ENCODE assay signal across 8 cellular contexts in genomic region chr3:50674349-50675178, GRCh38. TPM values are rescaled to one million over a fixed set of nuclear protein-coding genes. Genes with fewer than 3 reads are reported as not detected.
DNase-seq lines count a peak whose midpoint lies in the region; ATAC-seq, FAIRE-seq and TF ChIP-seq lines count a peak whose summit lies in the region.

TSS of gene DOCK3 (plus strand) at chr3:50674927. CDS start at chr3:50675264, 337 bp downstream.

- peak within 1 kb of the TSS; percentile 79 for H3K4me3 Mint-ChIP-seq in T-helper 1 cell treated with Interleukin-12 subunit alpha and Interleukin-12 subunit beta and Interleukin-4 antibody, amounts not matched to agents 30 μg/mL and 1 μg/mL, for 36 hours
- peak within 1 kb of the TSS; percentile 88 for H3K4me3 Mint-ChIP-seq in astrocyte (ENCODE audit: unreplicated experiment)

- H3K9me3 ChIP-seq in astrocyte (ENCODE audit: insufficient read depth, low read depth, low read length) = no peaks in the 10 kb centered on the region
- no peaks in the 10 kb centered on the region for H3K9me3 ChIP-seq in sigmoid colon

- no peaks in the 10 kb centered on the region for H3K9me3 Mint-ChIP-seq in T-helper 1 cell treated with Interleukin-12 subunit alpha and Interleukin-12 subunit beta and Interleukin-4 antibody, amounts not matched to agents 30 μg/mL and 1 μg/mL, for 36 hours
- H3K9me3 Mint-ChIP-seq in astrocyte (ENCODE audit: unreplicated experiment) = no peaks in the 10 kb centered on the region

- peaks cover 2% of the 10 kb centered on the region for H4K20me1 ChIP-seq in astrocyte (ENCODE audit: insufficient read depth, low read length)

- peak within 1 kb of the TSS; percentile 71 for H2AFZ ChIP-seq in astrocyte (ENCODE audit: low read depth, low read length)

- peaks cover 4% of the 10 kb centered on the region for H3K4me1 Mint-ChIP-seq in T-helper 1 cell treated with Interleukin-12 subunit alpha and Interleukin-12 subunit beta and Interleukin-4 antibody, amounts not matched to agents 30 μg/mL and 1 μg/mL, for 36 hours (ENCODE audit: low read depth)
- H3K4me1 Mint-ChIP-seq in astrocyte (ENCODE audit: low read depth, unreplicated experiment) = peaks cover 19% of the 10 kb centered on the region

- H3K27ac ChIP-seq in astrocyte (ENCODE audit: low read depth, low read length) (no peak within 1 kb of the TSS), sigmoid colon (peak within 1 kb of the TSS; percentile 46 to 63 (median 48))

- H3K27ac Mint-ChIP-seq in T-helper 1 cell treated with Interleukin-12 subunit alpha and Interleukin-12 subunit beta and Interleukin-4 antibody, amounts not matched to agents 30 μg/mL and 1 μg/mL, for 36 hours = peak within 1 kb of the TSS; percentile 55
- H3K27ac Mint-ChIP-seq in astrocyte (ENCODE audit: unreplicated experiment) = no peak within 1 kb of the TSS

- no peak for TF ChIP-seq CTCF in astrocyte (IDR thresholded peaks at IDR 0.05; ENCODE audit: insufficient read depth, low read depth, low read length)
- TF ChIP-seq CTCF in sigmoid colon (IDR thresholded peaks at IDR 0.05) = no peak

- no peaks in the 10 kb centered on the region for H3K36me3 Mint-ChIP-seq in T-helper 1 cell treated with Interleukin-12 subunit alpha and Interleukin-12 subunit beta and Interleukin-4 antibody, amounts not matched to agents 30 μg/mL and 1 μg/mL, for 36 hours (ENCODE audit: low read depth)
- H3K36me3 Mint-ChIP-seq in astrocyte (ENCODE audit: low read depth, unreplicated experiment) = no peaks in the 10 kb centered on the region

- peaks cover 53% of the 10 kb centered on the region for H3K27me3 Mint-ChIP-seq in T-helper 1 cell treated with Interleukin-12 subunit alpha and Interleukin-12 subunit beta and Interleukin-4 antibody, amounts not matched to agents 30 μg/mL and 1 μg/mL, for 36 hours (ENCODE audit: low read depth)
- H3K27me3 Mint-ChIP-seq in astrocyte (ENCODE audit: low read depth, unreplicated experiment) = peaks cover 35% of the 10 kb centered on the region

- H3K36me3 ChIP-seq in astrocyte (ENCODE audit: insufficient read depth, low read length) (no peaks in the 10 kb centered on the region), sigmoid colon (no peaks in the 10 kb centered on the region)

- no peak for TF ChIP-seq EP300 in sigmoid colon (IDR thresholded peaks at IDR 0.05)

- TF ChIP-seq POLR2A in sigmoid colon (IDR thresholded peaks at IDR 0.05) = no peak

- H3K79me2 ChIP-seq in astrocyte (ENCODE audit: insufficient read depth, low read length) = no peaks in the 10 kb centered on the region

- intact Hi-C loops in sigmoid colon (cut with DNase I) = loop anchor here (2.0 to 10.0 kb wide), 3 partner anchors 58 to 710 kb away; partner anchors contain the start of genes MANF and MAPKAPK3

- peaks cover 47% of the 10 kb centered on the region for H3K27me3 ChIP-seq in astrocyte (ENCODE audit: insufficient read depth, low read length)
- peaks cover 0 to 34% (median 16%) of the 10 kb centered on the region in 3 donors for H3K27me3 ChIP-seq in sigmoid colon

- peak within 1 kb of the TSS; percentile 54 for H3K4me3 ChIP-seq in astrocyte (ENCODE audit: insufficient read depth, low read depth, low read length)
- H3K4me3 ChIP-seq in sigmoid colon = peak within 1 kb of the TSS; percentile 33 to 66 (median 64)

- ATAC-seq in HG03066 (IDR thresholded peaks at IDR 0.05; ENCODE audit: low read depth, unreplicated experiment) = peak; percentile 52
- ATAC-seq in HG03139 (IDR thresholded peaks at IDR 0.05; ENCODE audit: unreplicated experiment) = no peak

- WGBS in sigmoid colon, 2 donors = 3% methylated on average over 89 of the region's 89 CpGs

- peaks cover 7% of the 10 kb centered on the region for H3K4me1 ChIP-seq in astrocyte (ENCODE audit: insufficient read depth, low read length)
- peaks cover 0 to 18% (median 13%) of the 10 kb centered on the region in 4 donors for H3K4me1 ChIP-seq in sigmoid colon

- FAIRE-seq in astrocyte (lab: Jason Lieb, UNC) = no peak

- H3K4me2 ChIP-seq in astrocyte (ENCODE audit: low read length) = peak within 1 kb of the TSS; percentile 86

- peak; percentile 62 for DNase-seq in Daoy (ENCODE audit: low read depth)
- no peak for DNase-seq in astrocyte (ENCODE audit: low read depth)
- DNase-seq in hypothalamus (lab: John Stamatoyannopoulos, UW) = peak in 37 of 51 donors; percentile 7 to 74 (median 45)
- peak; percentile 82 for DNase-seq in sigmoid colon
- DNase-seq in dedifferentiated amniotic fluid mesenchymal stem cell (ENCODE audit: extremely low spot score) = no peak

- H3K9ac ChIP-seq in astrocyte (ENCODE audit: low read length) = peak within 1 kb of the TSS; percentile 24

RNA-seq across cellular contexts. Expression of gene DOCK3, which starts in this region (rescaled TPM):
- 0.36 and 0.51 TPM in 2 replicates for total RNA-seq in Daoy (2014; rRNA removed; shearing (Covaris generic))
- total RNA-seq in astrocyte = 3.1 and 3.3 TPM in 2 replicates
- 1 to 10 TPM; 1.8 to 4.4 (median 3.6) TPM for total RNA-seq in sigmoid colon
- polyA plus RNA-seq in sigmoid colon = under 1 TPM in 1 of 3 donors, not detected in 2; 0.25 TPM

Comparison
In these comparisons a context has a peak if more than half of its experiments do, and no peak if none do; other contexts are left out.
1. Peak in DNase-seq in Daoy; RNA of the gene not detected or under 1 TPM.
2. DNase-seq: peak in hypothalamus (37 of 51) and sigmoid colon (single experiment); none in astrocyte (single experiment) and dedifferentiated amniotic fluid mesenchymal stem cell (single experiment).